8 cellular contexts compared by ENCODE assay signal in the genomic region with DNA sequence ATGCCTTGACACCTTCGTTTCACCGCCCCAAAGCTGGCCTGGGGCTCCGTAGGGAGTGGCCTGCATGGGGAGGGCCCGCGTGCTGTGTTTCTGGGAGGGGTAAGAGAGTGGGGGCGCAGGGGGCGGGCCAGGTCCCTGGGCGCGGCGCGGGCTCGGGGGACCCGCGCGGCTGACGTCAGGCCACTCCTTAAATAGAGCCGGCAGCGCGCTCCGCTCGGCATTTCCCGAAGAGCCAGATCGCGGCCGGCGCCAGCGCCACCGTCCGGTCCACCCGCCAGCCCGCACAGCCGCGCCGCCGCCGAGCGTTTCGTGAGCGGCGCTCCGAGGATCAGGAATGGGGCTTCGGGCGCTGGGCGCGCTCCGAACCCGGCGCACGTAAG. TPM values are rescaled to one million over a fixed set of nuclear protein-coding genes. Genes with fewer than 3 reads are reported as not detected.
DNase-seq lines count a peak whose midpoint lies in the region; ATAC-seq and TF ChIP-seq lines count a peak whose summit lies in the region.

A gene (plus strand): TSS at position 217 of the 380 bp plus-strand sequence. CDS start 449 bp downstream, outside the sequence.

- no peak for TF ChIP-seq POLR2A in heart left ventricle (IDR thresholded peaks at IDR 0.05)

- H3K36me3 Mint-ChIP-seq in CD4-positive, alpha-beta memory T cell = no peaks in the 10 kb centered on the region

- peaks cover 17 to 55% (median 32%) of the 10 kb centered on the region in 9 donors for H3K27me3 ChIP-seq in heart left ventricle
- H3K27me3 ChIP-seq in psoas muscle (ENCODE audit: insufficient read depth in 3 of 3, low read length in 2 of 3) = peaks cover 2 to 45% (median 10%) of the 10 kb centered on the region in 3 donors
- H3K27me3 ChIP-seq in CD4-positive, alpha-beta memory T cell (ENCODE audit: insufficient read depth, low read length) = peaks cover 10% of the 10 kb centered on the region

- H3K9me3 ChIP-seq in heart left ventricle = no peaks in the 10 kb centered on the region
- no peaks in the 10 kb centered on the region for H3K9me3 ChIP-seq in psoas muscle
- no peaks in the 10 kb centered on the region for H3K9me3 ChIP-seq in CD4-positive, alpha-beta memory T cell (ENCODE audit: control insufficient read depth in 1 of 2, low read length in 2 of 2)

- H3K36me3 ChIP-seq in heart left ventricle (no peaks in the 10 kb centered on the region), psoas muscle (ENCODE audit: insufficient read depth in 1 of 2, low read depth in 1 of 2) (no peaks in the 10 kb centered on the region)
- no peaks in the 10 kb centered on the region for H3K36me3 ChIP-seq in CD4-positive, alpha-beta memory T cell (ENCODE audit: insufficient read depth, low read length)

- intact Hi-C loops in heart left ventricle (cut with DNase I) (no loop called here), psoas muscle (cut with DNase I) (loop anchor here in 1 of 2 donors (2.0 kb wide), 1 partner anchor 129 kb away; no protein-coding TSS in a partner anchor)
- intact Hi-C loops in CD4-positive, alpha-beta memory T cell (cut with micrococcal nuclease) = no loop called here

- H3K9me3 Mint-ChIP-seq in CD4-positive, alpha-beta memory T cell = peaks cover 0 to 5% (median 0%) of the 10 kb centered on the region in 8 donors

- ATAC-seq in heart left ventricle (peak; percentile 59 to 89 (median 80)), psoas muscle (peak; percentile 72 to 88 (median 78)), GM21717 (IDR thresholded peaks at IDR 0.05; ENCODE audit: unreplicated experiment) (no peak), GM19324 (IDR thresholded peaks at IDR 0.05; ENCODE audit: low FRiP score, unreplicated experiment) (no peak)

- H3K27ac ChIP-seq in RWPE1 (peak within 1 kb of the TSS; percentile 75), heart left ventricle (no peak within 1 kb of the TSS), psoas muscle (no peak within 1 kb of the TSS)
- H3K27ac ChIP-seq in CD4-positive, alpha-beta memory T cell (ENCODE audit: low read depth, low read length) = no peak within 1 kb of the TSS

- peaks cover 26 to 28% of the 10 kb centered on the region in 2 donors for H3K27me3 Mint-ChIP-seq in CD4-positive, alpha-beta memory T cell

- TF ChIP-seq CTCF in GM13977 (IDR thresholded peaks at IDR 0.05; ENCODE audit: extremely low read depth, insufficient read depth, missing control alignments) = no peak
- peak; percentile 43 for TF ChIP-seq CTCF in RWPE1 (conservative IDR thresholded peaks at IDR 0.05; ENCODE audit: low read depth)
- peak in 10 of 12 donors; percentile 7 to 59 (median 26) for TF ChIP-seq CTCF in heart left ventricle (IDR thresholded peaks at IDR 0.05)
- TF ChIP-seq CTCF in psoas muscle (IDR thresholded peaks at IDR 0.05) = peak; percentile 36

- H3K4me3 Mint-ChIP-seq in CD4-positive, alpha-beta memory T cell = no peak within 1 kb of the TSS

- H3K4me1 Mint-ChIP-seq in CD4-positive, alpha-beta memory T cell = peaks cover 0 to 2% (median 0%) of the 10 kb centered on the region in 4 donors

- POLR2A ChIA-PET in RWPE1 (lab: Yijun Ruan, JAX; ENCODE audit: low non-redundant PET) = interaction anchor here (0.6 kb wide), 1 partner anchor 243 kb away, joined by 7 read pairs; no protein-coding TSS in a partner anchor
- POLR2A ChIA-PET in CD4-positive, alpha-beta memory T cell (lab: Charles Lee; ENCODE audit: partially characterized antibody) = no interaction called here

- in situ Hi-C loops in GM13977 (cut with MboI; ENCODE audit: low pct_unique_long_range_greater_than_20kb, low sequenced_read_pairs, unreplicated experiment) = no loop called here

- DNase-seq in GM13977 (ENCODE audit: low spot score) (peak; percentile 27), RWPE1 (ENCODE audit: low spot score) (peak; percentile 50), heart left ventricle (peak; percentile 34 to 70 (median 46)), psoas muscle (peak; percentile 21 to 61), cortex of kidney (lab: John Stamatoyannopoulos, UW) (no peak)
- DNase-seq in CD4-positive, alpha-beta memory T cell = no peak

- H3K4me1 ChIP-seq in heart left ventricle = peaks cover 0 to 22% (median 13%) of the 10 kb centered on the region in 12 donors
- H3K4me1 ChIP-seq in psoas muscle = no peaks in the 10 kb centered on the region
- H3K4me1 ChIP-seq in CD4-positive, alpha-beta memory T cell (ENCODE audit: insufficient read depth, low read length) = no peaks in the 10 kb centered on the region

- H3K27ac Mint-ChIP-seq in CD4-positive, alpha-beta memory T cell = no peak within 1 kb of the TSS

- CTCF ChIA-PET in RWPE1 (lab: Yijun Ruan, JAX) = no interaction called here
- CTCF ChIA-PET in CD4-positive, alpha-beta memory T cell (lab: Charles Lee; ENCODE audit: partially characterized antibody) = no interaction called here

- H3K4me3 ChIP-seq in heart left ventricle (peak within 1 kb of the TSS; percentile 14 to 54 (median 46)), psoas muscle (peak within 1 kb of the TSS; percentile 58)
- H3K4me3 ChIP-seq in CD4-positive, alpha-beta memory T cell (ENCODE audit: low read length in 2 of 2) = no peak within 1 kb of the TSS

- 0 to 2% (median 1%) methylated on average over 7 to 49 of the region's 49 CpGs for WGBS in heart left ventricle, 4 donors
- WGBS in psoas muscle, 3 donors = 0 to 1% (median 1%) methylated on average over 22 to 49 of the region's 49 CpGs

RNA-seq across cellular contexts. Expression of the gene that starts here (rescaled TPM):
- total RNA-seq in heart left ventricle = 1 to 10 TPM in 1 of 9 donors, under 1 TPM in 8; 0.15 to 4.3 (median 0.32) TPM
- under 1 TPM; 0.08 to 0.19 TPM for polyA plus RNA-seq in heart left ventricle
- total RNA-seq in psoas muscle = 1 to 10 TPM in 2 of 4 donors, under 1 TPM in 1, not detected in 1; 0.22 to 1.6 (median 1.2) TPM
- polyA plus RNA-seq in psoas muscle = under 1 TPM; 0.05 to 0.61 (median 0.15) TPM
- under 1 TPM; 0.47 to 0.70 TPM for total RNA-seq in CD4-positive, alpha-beta memory T cell
- polyA plus RNA-seq in CD4-positive, alpha-beta memory T cell = not detected

Comparison
In these comparisons a context has a peak if more than half of its experiments do, and no peak if none do; other contexts are left out.
1. DNase-seq: peak in GM13977 (single experiment), RWPE1 (single experiment), heart left ventricle (5 of 5) and psoas muscle (2 of 2); none in cortex of kidney (single experiment) and CD4-positive, alpha-beta memory T cell (0 of 5).
2. ATAC-seq: peak in heart left ventricle (4 of 4) and psoas muscle (4 of 4); none in GM21717 (single experiment) and GM19324 (single experiment).
3. H3K4me3 ChIP-seq: peak in heart left ventricle (12 of 12) and psoas muscle (single experiment); none in CD4-positive, alpha-beta memory T cell (0 of 2).